In the genomic region with DNA sequence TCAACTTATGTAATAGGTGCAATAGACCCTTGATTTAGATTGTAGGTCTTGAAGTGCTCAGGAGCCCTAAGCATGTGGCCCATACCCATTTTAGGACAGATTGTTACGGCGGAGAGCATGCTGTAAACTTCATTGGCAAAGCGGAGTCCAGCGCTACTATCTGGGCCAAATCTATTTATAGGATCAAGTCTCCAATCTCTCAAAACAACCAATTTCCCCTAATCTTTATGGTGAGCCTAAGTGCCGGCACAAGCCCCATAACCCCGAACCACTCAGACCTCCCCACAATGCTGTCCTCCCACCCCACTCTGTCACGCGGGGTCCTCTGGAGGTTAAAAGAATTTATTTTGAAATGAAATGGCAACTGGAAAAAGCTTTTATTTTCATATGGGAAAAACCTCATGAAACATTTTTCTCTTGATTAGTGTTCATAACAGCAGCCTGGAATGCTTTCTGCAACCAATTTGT, we compare ENCODE assay signal across 16 cellular contexts.
DNase-seq lines count a peak whose midpoint lies in the region; ATAC-seq and TF ChIP-seq lines count a peak whose summit lies in the region.
"Had no signal": no experiment of that assay in that cellular context is flagged by ENCODE, and none has a peak within 500 bp of the region (broad histone marks: within the 10 kb centered on the region; RNA-seq: fewer than 3 reads in every experiment).

No MANE protein-coding gene starts in this region.

- H3K9me3 ChIP-seq in prostate gland = no peaks in the 10 kb centered on the region

- H3K4me1 ChIP-seq in prostate gland (replicated peaks) = no peaks in the 10 kb centered on the region

- intact Hi-C loops in Right ventricle myocardium inferior (cut with DNase I) (no loop called here), cardiac septum (cut with DNase I) (no loop called here), left cardiac atrium (cut with DNase I) (no loop called here), prostate gland (cut with DNase I) (loop anchor here (2.0 kb wide), 1 partner anchor 36 kb away; no protein-coding TSS in a partner anchor)

- WGBS in prostate gland = 39% methylated on average over 8 of the region's 8 CpGs

- TF ChIP-seq CTCF in prostate gland (IDR thresholded peaks at IDR 0.05) = no peak

- no peaks in the 10 kb centered on the region for H3K36me3 ChIP-seq in prostate gland

- peak overlapping the region; percentile 5 to 31 for H3K27ac ChIP-seq in prostate gland
- H3K27ac ChIP-seq: RWPE1 had no signal

- ATAC-seq in Right ventricle myocardium inferior (peak; percentile 53), left cardiac atrium (peak; percentile 46 to 54), HG03565 (IDR thresholded peaks at IDR 0.05; ENCODE audit: unreplicated experiment) (no peak), HG03342 (IDR thresholded peaks at IDR 0.05; ENCODE audit: unreplicated experiment) (no peak)
- ATAC-seq: HCT116 had no signal

- no peak overlapping the region for H3K4me3 ChIP-seq in prostate gland
- H3K4me3 ChIP-seq: skin epidermis had no signal

- no peaks in the 10 kb centered on the region for H3K27me3 ChIP-seq in prostate gland (replicated peaks; ENCODE audit: insufficient read depth)

- DNase-seq in Right ventricle myocardium inferior (ENCODE audit: missing footprints) (no peak), cardiac septum (ENCODE audit: low spot score) (no peak), left cardiac atrium (no peak), prostate gland (ENCODE audit: low spot score) (no peak), kidney glomerular epithelial cell (lab: John Stamatoyannopoulos, UW) (no peak)
- no peak for DNase-seq in stimulated activated CD4-positive, alpha-beta T cell treated with anti-CD3 and anti-CD28 coated beads, Interleukin-4, amount 100 ng/mL, for 4 hours
- DNase-seq: activated CD4-positive, alpha-beta T cell treated with anti-CD3 and anti-CD28 coated beads, Interleukin-2, amount 10 ng/mL, durations not matched to agents 24 days and 14 days; activated naive CD4-positive, alpha-beta T cell treated with Interleukin-2 at 50 U/mL for 16 hours; activated T-cell treated with anti-CD3 and anti-CD28 coated beads for 4 hours; DMS79; occipital lobe had no signal

- TF ChIP-seq POLR2A in prostate gland (IDR thresholded peaks at IDR 0.05) = no peak

Comparison
In these comparisons a context has a peak if more than half of its experiments do, and no peak if none do; other contexts are left out.
1. ATAC-seq: peak in Right ventricle myocardium inferior (single experiment) and left cardiac atrium (2 of 2); none in HG03565 (single experiment) and HG03342 (single experiment).